Comparison of ENCODE assay signal across 12 cellular contexts in the genomic region with DNA sequence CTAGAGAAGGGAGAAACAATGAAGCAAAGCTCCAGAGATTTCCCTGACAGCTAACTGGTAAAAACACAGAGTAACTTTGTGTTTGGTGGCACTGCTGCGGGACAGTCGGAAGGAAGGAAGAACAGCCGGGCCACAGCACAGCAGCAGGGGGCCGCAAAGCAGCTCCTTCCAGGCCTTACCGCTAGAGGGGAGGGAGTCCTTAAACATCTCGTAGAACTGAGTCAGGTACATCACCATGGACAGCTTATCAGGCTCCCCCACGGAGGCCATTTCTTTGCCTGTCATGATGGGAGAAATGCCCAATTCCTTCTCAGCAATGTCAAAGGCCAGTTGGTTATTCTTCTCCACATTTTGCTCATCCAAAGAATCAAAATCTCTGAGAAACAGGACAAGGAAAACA.
DNase-seq lines count a peak whose midpoint lies in the region; ATAC-seq and TF ChIP-seq lines count a peak whose summit lies in the region.
"Had no signal": no experiment of that assay in that cellular context is flagged by ENCODE, and none has a peak within 500 bp of the region (broad histone marks: within the 10 kb centered on the region; RNA-seq: fewer than 3 reads in every experiment).

No MANE protein-coding gene starts in this region.

- DNase-seq in A673 (ENCODE audit: low spot score), result no peak
- peak; percentile 66 for DNase-seq in HEK293T (ENCODE audit: extremely low spot score)
- peak; percentile 65 for DNase-seq in dermis blood vessel endothelial cell
- DNase-seq in kidney epithelial cell (ENCODE audit: low read depth), result no peak
- DNase-seq in NOMO-1 (lab: John Stamatoyannopoulos, UW; ENCODE audit: unreplicated experiment in 2 of 2), result no peak
- DNase-seq: DMS53; effector memory CD8-positive, alpha-beta T cell; NCI-H1105 treated with DMSO at 0.1 percent for 48 hours; T1000 had no signal

- CTCF ChIA-PET in A673 (lab: Charles Lee) (interaction anchor here (0.6 to 1.2 kb wide), 2 partner anchors 187 to 188 kb away, joined by 3 to 7 read pairs; no protein-coding TSS in a partner anchor), HEK293T (lab: Yijun Ruan, JAX) (interaction anchor here (1.3 to 2.0 kb wide), 4 partner anchors 12 to 187 kb away, joined by 4 to 8 read pairs (median 5); no protein-coding TSS in a partner anchor)

- H3K4me1 ChIP-seq in A673 (ENCODE audit: insufficient read depth, low read length, poor library complexity, severe bottlenecking), result no peaks in the 10 kb centered on the region

- no peak overlapping the region for H3K4me3 ChIP-seq in A673 (ENCODE audit: low read depth, low read length, poor library complexity, severe bottlenecking)
- no peak overlapping the region for H3K4me3 ChIP-seq in kidney epithelial cell (ENCODE audit: low read depth, low read length)

- H3K27me3 ChIP-seq in A673 (replicated peaks; ENCODE audit: insufficient read depth, low read depth, low read length, poor library complexity) (no peaks in the 10 kb centered on the region), kidney epithelial cell (ENCODE audit: control insufficient read depth, insufficient read depth, low read length) (no peaks in the 10 kb centered on the region)

- no peak overlapping the region for H3K27ac ChIP-seq in A673 (ENCODE audit: low read depth, low read length, poor library complexity, severe bottlenecking)

- TF ChIP-seq CTCF in A673 (conservative IDR thresholded peaks at IDR 0.05; ENCODE audit: low read depth, low read length) (0 out of 2 replicates have a peak, but pooled peaks have one; percentile 20), kidney epithelial cell (IDR thresholded peaks at IDR 0.05; ENCODE audit: insufficient read depth, low read length, poor library complexity, severe bottlenecking) (peak; percentile 30)

- intact Hi-C loops in A673 (cut with micrococcal nuclease; ENCODE audit: unreplicated experiment), result no loop called here

- no peaks in the 10 kb centered on the region for H3K9me3 ChIP-seq in A673 (ENCODE audit: low read depth, low read length, poor library complexity, severe bottlenecking)

- H3K36me3 ChIP-seq in A673 (ENCODE audit: insufficient read depth, low read length, poor library complexity, severe bottlenecking) (peaks cover 20% of the 10 kb centered on the region), kidney epithelial cell (ENCODE audit: control insufficient read depth, insufficient read depth, low read length) (no peaks in the 10 kb centered on the region)

- ATAC-seq in HG03097 (IDR thresholded peaks at IDR 0.05; ENCODE audit: low FRiP score, unreplicated experiment) (no peak), HG02678 (IDR thresholded peaks at IDR 0.05; ENCODE audit: unreplicated experiment) (no peak), HG02798 (IDR thresholded peaks at IDR 0.05; ENCODE audit: poor library complexity, unreplicated experiment) (no peak)
- ATAC-seq: effector memory CD8-positive, alpha-beta T cell had no signal

- POLR2A ChIA-PET in A673 (lab: Charles Lee; ENCODE audit: low non-redundant PET), result no interaction called here
- POLR2A ChIA-PET in HEK293T (lab: Yijun Ruan, JAX), result no interaction called here

- no TSS peak for BruUV-seq in A673 (replicated peaks; lab: Mats Ljungman, UMichigan)

TF ChIP-seq in HEK293T, 16 proteins besides CTCF, POLR2A, EP300 and RAD21:
- TF ChIP-seq TARDBP (IDR thresholded peaks at IDR 0.05) (no peak), L3MBTL2 (conservative IDR thresholded peaks at IDR 0.05) (no peak), FOXA1 (IDR thresholded peaks at IDR 0.05) (no peak), NFRKB (IDR thresholded peaks at IDR 0.05) (no peak), ZNF384 (IDR thresholded peaks at IDR 0.05) (no peak), BHLHE40 (IDR thresholded peaks at IDR 0.05; ENCODE audit: borderline replicate concordance) (no peak), FOXK2 (IDR thresholded peaks at IDR 0.05) (no peak), SP1 (IDR thresholded peaks at IDR 0.05) (no peak)
- TF ChIP-seq, protein P1, sequence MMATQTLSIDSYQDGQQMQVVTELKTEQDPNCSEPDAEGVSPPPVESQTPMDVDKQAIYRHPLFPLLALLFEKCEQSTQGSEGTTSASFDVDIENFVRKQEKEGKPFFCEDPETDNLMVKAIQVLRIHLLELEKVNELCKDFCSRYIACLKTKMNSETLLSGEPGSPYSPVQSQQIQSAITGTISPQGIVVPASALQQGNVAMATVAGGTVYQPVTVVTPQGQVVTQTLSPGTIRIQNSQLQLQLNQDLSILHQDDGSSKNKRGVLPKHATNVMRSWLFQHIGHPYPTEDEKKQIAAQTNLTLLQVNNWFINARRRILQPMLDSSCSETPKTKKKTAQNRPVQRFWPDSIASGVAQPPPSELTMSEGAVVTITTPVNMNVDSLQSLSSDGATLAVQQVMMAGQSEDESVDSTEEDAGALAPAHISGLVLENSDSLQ (IDR thresholded peaks at IDR 0.05), result no peak

Comparison
In these comparisons a context has a peak if more than half of its experiments do, and no peak if none do; other contexts are left out.
1. DNase-seq: peak in HEK293T (single experiment) and dermis blood vessel endothelial cell (single experiment); none in A673 (single experiment), kidney epithelial cell (single experiment) and NOMO-1 (0 of 2).